In the genomic region with DNA sequence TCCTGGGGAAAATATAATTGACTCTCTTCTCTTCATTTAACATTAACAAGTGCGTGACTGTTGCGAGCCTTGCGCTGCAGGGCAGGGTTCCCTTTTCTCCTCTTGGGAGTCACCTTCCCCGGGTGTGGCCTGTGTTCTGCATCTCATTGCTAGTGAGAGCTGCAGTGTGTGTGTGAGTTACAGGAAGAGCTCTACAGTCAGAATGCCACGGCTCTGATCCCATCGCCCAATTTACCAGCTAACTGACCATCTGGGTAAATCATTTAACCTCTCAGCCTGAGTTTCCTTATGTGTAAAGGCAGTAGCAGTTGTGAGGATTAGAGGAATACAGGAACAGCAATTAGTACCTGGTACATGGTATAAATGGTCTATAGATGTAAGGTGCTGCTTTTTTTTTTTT, we compare ENCODE assay signal across 21 cellular contexts.
DNase-seq lines count a peak whose midpoint lies in the region; ATAC-seq and FAIRE-seq lines count a peak whose summit lies in the region.
"Had no signal": no experiment of that assay in that cellular context is flagged by ENCODE, and none has a peak within 500 bp of the region (broad histone marks: within the 10 kb centered on the region; RNA-seq: fewer than 3 reads in every experiment).

No MANE protein-coding gene starts in this region.

- H3K27ac Mint-ChIP-seq in stimulated activated memory B cell treated with anti-CD40 and anti-IgM and Interleukin-4, amounts not matched to agents 10 μg/mL and 1 μg/mL and 100 μg/mL, for 72 hours: no peak overlapping the region
- H3K27ac Mint-ChIP-seq: CD4-positive, alpha-beta memory T cell had no signal

- H3K4me3 Mint-ChIP-seq in stimulated activated memory B cell treated with anti-CD40 and anti-IgM and Interleukin-4, amounts not matched to agents 10 μg/mL and 1 μg/mL and 100 μg/mL, for 72 hours: no peak overlapping the region
- H3K4me3 Mint-ChIP-seq: CD4-positive, alpha-beta memory T cell had no signal

- H3K36me3 Mint-ChIP-seq in stimulated activated memory B cell treated with anti-CD40 and anti-IgM and Interleukin-4, amounts not matched to agents 10 μg/mL and 1 μg/mL and 100 μg/mL, for 72 hours: peaks cover 14% of the 10 kb centered on the region
- H3K36me3 Mint-ChIP-seq: CD4-positive, alpha-beta memory T cell had no signal

- no peak for ATAC-seq in stimulated activated memory B cell treated with anti-CD40 and anti-IgM and Interleukin-4, amounts not matched to agents 10 μg/mL and 1 μg/mL and 100 μg/mL, for 72 hours
- ATAC-seq: GM12878 had no signal

- no peaks in the 10 kb centered on the region for H3K27me3 Mint-ChIP-seq in stimulated activated memory B cell treated with anti-CD40 and anti-IgM and Interleukin-4, amounts not matched to agents 10 μg/mL and 1 μg/mL and 100 μg/mL, for 72 hours

- DNase-seq in RCC 7860 (ENCODE audit: low spot score) (peak; percentile 28), kidney tubule cell (ENCODE audit: low spot score) (peak; percentile 78), renal cortical epithelial cell (ENCODE audit: low read depth) (peak; percentile 32), AG20443 (ENCODE audit: low spot score) (no peak), NCI-H774 (lab: John Stamatoyannopoulos, UW) (no peak)
- DNase-seq: AML-193; BE2C; Caco-2; CD4-positive, alpha-beta memory T cell; DMS 273 treated with DMSO at 0.1 percent for 48 hours; DMS79; EL; GDM1; GM23248; H7; HCEC 1CT had no signal

- FAIRE-seq in RCC 7860 (lab: Jason Lieb, UNC): peak; percentile 51
- FAIRE-seq: D721Med, GM12878, GM19239, H1 had no signal

- H3K4me1 Mint-ChIP-seq in stimulated activated memory B cell treated with anti-CD40 and anti-IgM and Interleukin-4, amounts not matched to agents 10 μg/mL and 1 μg/mL and 100 μg/mL, for 72 hours: no peaks in the 10 kb centered on the region
- H3K4me1 Mint-ChIP-seq: CD4-positive, alpha-beta memory T cell had no signal

- no peaks in the 10 kb centered on the region for H3K9me3 Mint-ChIP-seq in stimulated activated memory B cell treated with anti-CD40 and anti-IgM and Interleukin-4, amounts not matched to agents 10 μg/mL and 1 μg/mL and 100 μg/mL, for 72 hours

Comparison
In these comparisons a context has a peak if more than half of its experiments do, and no peak if none do; other contexts are left out.
1. DNase-seq: peak in RCC 7860 (single experiment), kidney tubule cell (single experiment) and renal cortical epithelial cell (single experiment); none in AG20443 (single experiment) and NCI-H774 (single experiment).